1 cellular context compared by ENCODE assay signal in the genomic region with DNA sequence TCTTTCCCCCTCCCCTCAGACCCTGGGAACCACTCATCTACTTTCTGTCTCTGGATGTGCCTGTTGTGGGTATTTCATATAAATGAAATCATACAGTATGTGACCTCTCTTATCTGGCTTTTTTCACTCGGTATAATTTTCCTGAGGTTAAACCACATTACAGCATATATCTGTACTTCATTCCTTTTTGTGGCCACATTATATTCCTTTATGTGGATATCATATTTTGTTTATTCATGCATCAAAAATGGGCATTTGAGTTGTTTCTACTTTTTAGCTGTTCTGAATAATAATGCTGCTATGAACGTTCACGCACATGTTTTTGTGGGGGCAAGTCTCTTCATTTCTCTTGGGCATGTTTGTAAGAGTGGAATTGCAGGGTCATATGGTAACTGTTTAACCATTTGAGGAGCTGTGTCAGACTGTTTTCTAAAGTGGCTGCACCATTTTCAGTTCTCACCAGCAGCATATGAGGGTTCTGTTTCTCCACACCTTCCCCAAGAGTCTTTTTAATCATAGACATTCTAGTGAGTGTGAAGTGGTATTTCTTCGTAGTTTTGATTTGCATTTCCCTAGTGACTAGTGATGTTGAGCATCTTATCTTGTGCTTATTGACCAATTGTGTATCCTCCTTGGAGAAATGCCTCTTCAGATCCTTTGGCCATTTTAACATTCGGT.
TF ChIP-seq lines count a peak whose summit lies in the region.

No MANE protein-coding gene starts in this region.

TF ChIP-seq in GM12878, 131 proteins besides CTCF, POLR2A, EP300 and RAD21 (continued from another document):
- TF ChIP-seq E4F1 (IDR thresholded peaks at IDR 0.05; ENCODE audit: borderline replicate concordance, partially characterized antibody) (no peak), ZSCAN29 (IDR thresholded peaks at IDR 0.05) (no peak), YY1 (IDR thresholded peaks at IDR 0.05; ENCODE audit: low read depth, low read length) (0 out of 2 replicates have a peak, but pooled peaks have one; percentile 39), FOS (IDR thresholded peaks at IDR 0.05; ENCODE audit: borderline replicate concordance, extremely low read depth, insufficient read length) (no peak), SREBF1 (IDR thresholded peaks at IDR 0.05; ENCODE audit: low read length) (no peak), NRF1 (conservative IDR thresholded peaks at IDR 0.05; ENCODE audit: low read depth, low read length) (no peak), ZBTB11 (CRISPR knock-in tag; IDR thresholded peaks at IDR 0.05) (no peak), KLF5 (IDR thresholded peaks at IDR 0.05; ENCODE audit: partially characterized antibody) (no peak), SMAD1 (IDR thresholded peaks at IDR 0.05; ENCODE audit: low read depth, partially characterized antibody) (no peak), IRF4 (IDR thresholded peaks at IDR 0.05; ENCODE audit: low read depth, low read length) (no peak), IKZF2 (IDR thresholded peaks at IDR 0.05) (peak; percentile 39 to 47; a peak in 2 of 4 replicates), JUNB (IDR thresholded peaks at IDR 0.05) (peak; percentile 17; the same call in 1 of the 2 replicates), ZNF207 (IDR thresholded peaks at IDR 0.05; ENCODE audit: borderline replicate concordance) (no peak), RFX5 (IDR thresholded peaks at IDR 0.05; ENCODE audit: low read depth, low read length) (peak; percentile 97), PAX5 (IDR thresholded peaks at IDR 0.05; ENCODE audit: borderline replicate concordance, low read depth, low read length) (no peak), RB1 (IDR thresholded peaks at IDR 0.05; ENCODE audit: borderline replicate concordance) (no peak), SIX5 (IDR thresholded peaks at IDR 0.05; ENCODE audit: low read depth, low read length, severe bottlenecking) (no peak), TCF12 (IDR thresholded peaks at IDR 0.05; ENCODE audit: low read depth, low read length) (no peak)
- TF ChIP-seq, protein P1, sequence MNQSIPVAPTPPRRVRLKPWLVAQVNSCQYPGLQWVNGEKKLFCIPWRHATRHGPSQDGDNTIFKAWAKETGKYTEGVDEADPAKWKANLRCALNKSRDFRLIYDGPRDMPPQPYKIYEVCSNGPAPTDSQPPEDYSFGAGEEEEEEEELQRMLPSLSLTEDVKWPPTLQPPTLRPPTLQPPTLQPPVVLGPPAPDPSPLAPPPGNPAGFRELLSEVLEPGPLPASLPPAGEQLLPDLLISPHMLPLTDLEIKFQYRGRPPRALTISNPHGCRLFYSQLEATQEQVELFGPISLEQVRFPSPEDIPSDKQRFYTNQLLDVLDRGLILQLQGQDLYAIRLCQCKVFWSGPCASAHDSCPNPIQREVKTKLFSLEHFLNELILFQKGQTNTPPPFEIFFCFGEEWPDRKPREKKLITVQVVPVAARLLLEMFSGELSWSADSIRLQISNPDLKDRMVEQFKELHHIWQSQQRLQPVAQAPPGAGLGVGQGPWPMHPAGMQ (IDR thresholded peaks at IDR 0.05; ENCODE audit: borderline replicate concordance): no peak
- TF ChIP-seq, protein P2, sequence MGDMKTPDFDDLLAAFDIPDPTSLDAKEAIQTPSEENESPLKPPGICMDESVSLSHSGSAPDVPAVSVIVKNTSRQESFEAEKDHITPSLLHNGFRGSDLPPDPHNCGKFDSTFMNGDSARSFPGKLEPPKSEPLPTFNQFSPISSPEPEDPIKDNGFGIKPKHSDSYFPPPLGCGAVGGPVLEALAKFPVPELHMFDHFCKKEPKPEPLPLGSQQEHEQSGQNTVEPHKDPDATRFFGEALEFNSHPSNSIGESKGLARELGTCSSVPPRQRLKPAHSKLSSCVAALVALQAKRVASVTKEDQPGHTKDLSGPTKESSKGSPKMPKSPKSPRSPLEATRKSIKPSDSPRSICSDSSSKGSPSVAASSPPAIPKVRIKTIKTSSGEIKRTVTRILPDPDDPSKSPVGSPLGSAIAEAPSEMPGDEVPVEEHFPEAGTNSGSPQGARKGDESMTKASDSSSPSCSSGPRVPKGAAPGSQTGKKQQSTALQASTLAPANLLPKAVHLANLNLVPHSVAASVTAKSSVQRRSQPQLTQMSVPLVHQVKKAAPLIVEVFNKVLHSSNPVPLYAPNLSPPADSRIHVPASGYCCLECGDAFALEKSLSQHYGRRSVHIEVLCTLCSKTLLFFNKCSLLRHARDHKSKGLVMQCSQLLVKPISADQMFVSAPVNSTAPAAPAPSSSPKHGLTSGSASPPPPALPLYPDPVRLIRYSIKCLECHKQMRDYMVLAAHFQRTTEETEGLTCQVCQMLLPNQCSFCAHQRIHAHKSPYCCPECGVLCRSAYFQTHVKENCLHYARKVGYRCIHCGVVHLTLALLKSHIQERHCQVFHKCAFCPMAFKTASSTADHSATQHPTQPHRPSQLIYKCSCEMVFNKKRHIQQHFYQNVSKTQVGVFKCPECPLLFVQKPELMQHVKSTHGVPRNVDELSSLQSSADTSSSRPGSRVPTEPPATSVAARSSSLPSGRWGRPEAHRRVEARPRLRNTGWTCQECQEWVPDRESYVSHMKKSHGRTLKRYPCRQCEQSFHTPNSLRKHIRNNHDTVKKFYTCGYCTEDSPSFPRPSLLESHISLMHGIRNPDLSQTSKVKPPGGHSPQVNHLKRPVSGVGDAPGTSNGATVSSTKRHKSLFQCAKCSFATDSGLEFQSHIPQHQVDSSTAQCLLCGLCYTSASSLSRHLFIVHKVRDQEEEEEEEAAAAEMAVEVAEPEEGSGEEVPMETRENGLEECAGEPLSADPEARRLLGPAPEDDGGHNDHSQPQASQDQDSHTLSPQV (IDR thresholded peaks at IDR 0.05): no peak
